ENCODE assay signal across 18 cellular contexts in the genomic region with DNA sequence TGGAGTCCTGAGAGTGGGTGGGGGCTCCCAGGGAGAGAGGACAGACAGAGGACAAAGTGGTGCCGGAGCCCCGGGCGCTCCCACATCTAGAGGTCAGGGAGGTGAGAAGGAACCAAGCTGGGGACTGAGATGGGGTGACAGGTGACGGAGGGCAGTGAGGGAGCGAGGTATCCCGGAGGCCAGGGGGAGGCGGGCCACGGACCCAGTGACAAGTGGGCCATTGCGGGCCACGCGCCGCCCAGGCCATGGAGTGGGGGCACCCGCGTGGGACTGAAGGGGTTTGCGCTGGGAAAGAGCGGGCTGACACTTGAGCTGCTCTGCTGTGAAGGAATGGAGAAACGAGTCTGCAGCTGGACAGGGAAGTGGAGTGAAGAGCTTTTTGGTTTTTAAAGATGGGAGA. TPM values are rescaled to one million over a fixed set of nuclear protein-coding genes. Genes with fewer than 3 reads are reported as not detected.
DNase-seq lines count a peak whose midpoint lies in the region; ATAC-seq and TF ChIP-seq lines count a peak whose summit lies in the region.
"Had no signal": no experiment of that assay in that cellular context is flagged by ENCODE, and none has a peak within 500 bp of the region (broad histone marks: within the 10 kb centered on the region; RNA-seq: fewer than 3 reads in every experiment).

No MANE protein-coding gene starts in this region.

- peaks cover 23% of the 10 kb centered on the region for H3K4me1 Mint-ChIP-seq in T-helper 1 cell treated with Interleukin-12 subunit alpha and Interleukin-12 subunit beta and Interleukin-4 antibody, amounts not matched to agents 30 μg/mL and 1 μg/mL, for 36 hours (ENCODE audit: low read depth)
- H3K4me1 Mint-ChIP-seq in CD4-positive, alpha-beta T cell (ENCODE audit: low read depth) = peaks cover 38% of the 10 kb centered on the region
- H3K4me1 Mint-ChIP-seq in activated T-helper 17 cell treated with anti-CD3 and anti-CD28 coated beads, Interleukin-2, amount 50 U/mL, for 72 hours = peaks cover 24% of the 10 kb centered on the region
- peaks cover 15 to 41% (median 29%) of the 10 kb centered on the region in 7 donors for H3K4me1 Mint-ChIP-seq in naive thymus-derived CD4-positive, alpha-beta T cell

- peaks cover 0 to 21% (median 0%) of the 10 kb centered on the region in 3 experiments for H3K36me3 ChIP-seq in naive thymus-derived CD4-positive, alpha-beta T cell (ENCODE audit: control insufficient read depth in 2 of 3, insufficient read depth in 3 of 3, low read length in 3 of 3)

- intact Hi-C loops in CD4-positive, alpha-beta T cell (cut with DNase I, micrococcal nuclease) = loop anchor here in 1 of 2 experiments (5.0 to 10.0 kb wide), 2 partner anchors 836 to 1017 kb away; partner anchors contain the start of genes LENG9 and ZSCAN5A
- intact Hi-C loops in naive thymus-derived CD4-positive, alpha-beta T cell (cut with micrococcal nuclease) = loop anchor here (5.0 kb wide), 2 partner anchors 472 to 1017 kb away; partner anchors contain the start of gene LENG9 (in 1 of the 2)

- no peaks in the 10 kb centered on the region for H3K27me3 Mint-ChIP-seq in T-helper 1 cell treated with Interleukin-12 subunit alpha and Interleukin-12 subunit beta and Interleukin-4 antibody, amounts not matched to agents 30 μg/mL and 1 μg/mL, for 36 hours (ENCODE audit: low read depth)
- no peaks in the 10 kb centered on the region for H3K27me3 Mint-ChIP-seq in CD4-positive, alpha-beta T cell
- no peaks in the 10 kb centered on the region for H3K27me3 Mint-ChIP-seq in activated T-helper 17 cell treated with anti-CD3 and anti-CD28 coated beads, Interleukin-2, amount 50 U/mL, for 72 hours
- H3K27me3 Mint-ChIP-seq in naive thymus-derived CD4-positive, alpha-beta T cell = no peaks in the 10 kb centered on the region

- TF ChIP-seq CTCF in CD4-positive, alpha-beta T cell (IDR thresholded peaks at IDR 0.05) = no peak
- TF ChIP-seq CTCF in GM13976 (IDR thresholded peaks at IDR 0.05; ENCODE audit: borderline replicate concordance, control extremely low read depth, extremely low read depth, insufficient read depth, missing control alignments) = no peak

- no peak for ATAC-seq in CD4-positive, alpha-beta T cell (ENCODE audit: poor library complexity)
- no peak for ATAC-seq in activated T-helper 17 cell treated with anti-CD3 and anti-CD28 coated beads, Interleukin-2, amount 50 U/mL, for 72 hours (replicated peaks)
- ATAC-seq in naive thymus-derived CD4-positive, alpha-beta T cell = no peak

- no peaks in the 10 kb centered on the region for H3K9me3 ChIP-seq in CD4-positive, alpha-beta T cell (ENCODE audit: control insufficient read depth, low read length)
- no peaks in the 10 kb centered on the region for H3K9me3 ChIP-seq in naive thymus-derived CD4-positive, alpha-beta T cell (ENCODE audit: control insufficient read depth in 2 of 3, low read length in 3 of 3)
- H3K9me3 ChIP-seq: spleen had no signal

- H3K9me3 Mint-ChIP-seq in T-helper 1 cell treated with Interleukin-12 subunit alpha and Interleukin-12 subunit beta and Interleukin-4 antibody, amounts not matched to agents 30 μg/mL and 1 μg/mL, for 36 hours = no peaks in the 10 kb centered on the region
- no peaks in the 10 kb centered on the region for H3K9me3 Mint-ChIP-seq in CD4-positive, alpha-beta T cell
- no peaks in the 10 kb centered on the region for H3K9me3 Mint-ChIP-seq in activated T-helper 17 cell treated with anti-CD3 and anti-CD28 coated beads, Interleukin-2, amount 50 U/mL, for 72 hours
- peaks cover 0 to 2% (median 0%) of the 10 kb centered on the region in 11 donors for H3K9me3 Mint-ChIP-seq in naive thymus-derived CD4-positive, alpha-beta T cell

- no peak for DNase-seq in T-helper 1 cell
- DNase-seq in CD4-positive, alpha-beta T cell = no peak
- no peak for DNase-seq in naive thymus-derived CD4-positive, alpha-beta T cell
- no peak for DNase-seq in iPS-NIHi7 (ENCODE audit: extremely low spot score)
- no peak for DNase-seq in hepatic stellate cell (ENCODE audit: low spot score)
- DNase-seq in GM13976 (ENCODE audit: low spot score) = no peak
- DNase-seq: 8988T; islet precursor cell; NCI-H1436; NK-92 treated with Interleukin-12 subunit alpha and Interleukin-12 subunit beta, amount 100 ng/mL, for 24 hours; posterior cingulate gyrus; SHP77 treated with DMSO at 0.1 percent for 48 hours; spleen had no signal

- POLR2A ChIA-PET in CD4-positive, alpha-beta T cell (lab: Charles Lee) = no interaction called here
- POLR2A ChIA-PET in naive thymus-derived CD4-positive, alpha-beta T cell (lab: Charles Lee) = interaction anchor here (0.5 to 1.2 kb wide), 3 partner anchors 146 to 264 kb away, joined by 3 read pairs; no protein-coding TSS in a partner anchor

- no peak overlapping the region for H3K27ac ChIP-seq in CD4-positive, alpha-beta T cell (ENCODE audit: low read depth, low read length)
- no peak overlapping the region for H3K27ac ChIP-seq in naive thymus-derived CD4-positive, alpha-beta T cell (ENCODE audit: low read depth, low read length)

- peaks cover 19 to 22% of the 10 kb centered on the region in 2 donors for H3K4me1 ChIP-seq in naive thymus-derived CD4-positive, alpha-beta T cell (ENCODE audit: control insufficient read depth in 2 of 2, insufficient read depth in 2 of 2, low read length in 2 of 2)

- no peaks in the 10 kb centered on the region for H3K36me3 Mint-ChIP-seq in T-helper 1 cell treated with Interleukin-12 subunit alpha and Interleukin-12 subunit beta and Interleukin-4 antibody, amounts not matched to agents 30 μg/mL and 1 μg/mL, for 36 hours (ENCODE audit: low read depth)
- H3K36me3 Mint-ChIP-seq in CD4-positive, alpha-beta T cell (ENCODE audit: low read depth) = peaks cover 12% of the 10 kb centered on the region
- H3K36me3 Mint-ChIP-seq in activated T-helper 17 cell treated with anti-CD3 and anti-CD28 coated beads, Interleukin-2, amount 50 U/mL, for 72 hours (ENCODE audit: low read depth) = peaks cover 20% of the 10 kb centered on the region
- peaks cover 0 to 8% (median 0%) of the 10 kb centered on the region in 5 donors for H3K36me3 Mint-ChIP-seq in naive thymus-derived CD4-positive, alpha-beta T cell

- H3K27ac Mint-ChIP-seq in T-helper 1 cell treated with Interleukin-12 subunit alpha and Interleukin-12 subunit beta and Interleukin-4 antibody, amounts not matched to agents 30 μg/mL and 1 μg/mL, for 36 hours = no peak overlapping the region
- H3K27ac Mint-ChIP-seq in CD4-positive, alpha-beta T cell = peak overlapping the region; percentile 13
- peak overlapping the region; percentile 72 for H3K27ac Mint-ChIP-seq in activated T-helper 17 cell treated with anti-CD3 and anti-CD28 coated beads, Interleukin-2, amount 50 U/mL, for 72 hours
- peak overlapping the region in 5 of 9 donors; percentile 9 to 64 (median 32) for H3K27ac Mint-ChIP-seq in naive thymus-derived CD4-positive, alpha-beta T cell

- in situ Hi-C loops in GM13976 (cut with MboI; ENCODE audit: low sequenced_read_pairs, unreplicated experiment) = no loop called here

- CTCF ChIA-PET in CD4-positive, alpha-beta T cell (lab: Charles Lee) = interaction anchor here (1.5 kb wide), 1 partner anchor 25 kb away, joined by 6 read pairs; no protein-coding TSS in a partner anchor
- CTCF ChIA-PET in naive thymus-derived CD4-positive, alpha-beta T cell (lab: Charles Lee) = interaction anchor here (1.0 to 1.3 kb wide), 2 partner anchors 11 to 161 kb away, joined by 3 read pairs; no protein-coding TSS in a partner anchor

- peak overlapping the region; percentile 52 for H3K4me3 Mint-ChIP-seq in T-helper 1 cell treated with Interleukin-12 subunit alpha and Interleukin-12 subunit beta and Interleukin-4 antibody, amounts not matched to agents 30 μg/mL and 1 μg/mL, for 36 hours
- H3K4me3 Mint-ChIP-seq in CD4-positive, alpha-beta T cell = peak overlapping the region; percentile 82
- H3K4me3 Mint-ChIP-seq in activated T-helper 17 cell treated with anti-CD3 and anti-CD28 coated beads, Interleukin-2, amount 50 U/mL, for 72 hours = peak overlapping the region; percentile 87
- peak overlapping the region; percentile 25 to 93 (median 65) for H3K4me3 Mint-ChIP-seq in naive thymus-derived CD4-positive, alpha-beta T cell

- no peaks in the 10 kb centered on the region for H3K27me3 ChIP-seq in CD4-positive, alpha-beta T cell (ENCODE audit: control insufficient read depth, insufficient read depth, low read length)
- no peaks in the 10 kb centered on the region for H3K27me3 ChIP-seq in naive thymus-derived CD4-positive, alpha-beta T cell (ENCODE audit: control insufficient read depth in 2 of 2, insufficient read depth in 2 of 2, low read length in 2 of 2)

- no peak overlapping the region for H3K4me3 ChIP-seq in naive thymus-derived CD4-positive, alpha-beta T cell (ENCODE audit: low read length)
- H3K4me3 ChIP-seq: spleen had no signal

RNA-seq across cellular contexts. Expression of gene ZNF628, which starts 2.6 kb away (rescaled TPM):
- total RNA-seq in CD4-positive, alpha-beta T cell = 10 to 100 TPM; 26.6 to 27.2 TPM
- 10 to 100 TPM; 11.1 to 11.3 TPM for total RNA-seq in activated T-helper 17 cell treated with anti-CD3 and anti-CD28 coated beads, Interleukin-2, amount 50 U/mL, for 72 hours
- 10 to 100 TPM in 2 of 5 experiments, 1 to 10 TPM in 3; 6.6 to 27.2 (median 9.0) TPM for total RNA-seq in naive thymus-derived CD4-positive, alpha-beta T cell
- polyA plus RNA-seq in naive thymus-derived CD4-positive, alpha-beta T cell = 1 to 10 TPM in 1 of 2 donors, under 1 TPM in 1; 0.07 to 1.6 TPM

RNA-seq across cellular contexts. Expression of gene NAT14, which starts 5.9 kb away (rescaled TPM):
- 10 to 100 TPM; 10.5 to 14.7 TPM for total RNA-seq in CD4-positive, alpha-beta T cell
- 10 to 100 TPM in 1 of 2 donors, 1 to 10 TPM in 1; 7.1 to 12.3 TPM for total RNA-seq in activated T-helper 17 cell treated with anti-CD3 and anti-CD28 coated beads, Interleukin-2, amount 50 U/mL, for 72 hours
- 10 to 100 TPM in 1 of 5 experiments, 1 to 10 TPM in 4; 2.7 to 12.8 (median 7.5) TPM for total RNA-seq in naive thymus-derived CD4-positive, alpha-beta T cell
- polyA plus RNA-seq in naive thymus-derived CD4-positive, alpha-beta T cell = 1 to 10 TPM; 1.7 to 3.3 TPM

RNA-seq across cellular contexts. Expression of gene SSC5D, which starts 9.2 kb away (rescaled TPM):
- 1 to 10 TPM in 1 of 2 experiments, under 1 TPM in 1; 0.42 to 1.3 TPM for total RNA-seq in CD4-positive, alpha-beta T cell
- total RNA-seq in activated T-helper 17 cell treated with anti-CD3 and anti-CD28 coated beads, Interleukin-2, amount 50 U/mL, for 72 hours = under 1 TPM; 0.41 to 0.69 TPM
- under 1 TPM; 0.21 to 0.48 (median 0.35) TPM for total RNA-seq in naive thymus-derived CD4-positive, alpha-beta T cell
- not detected for polyA plus RNA-seq in naive thymus-derived CD4-positive, alpha-beta T cell

RNA-seq across cellular contexts. Expression of gene C19orf85, which starts 14.5 kb away (rescaled TPM):
- not detected for total RNA-seq in CD4-positive, alpha-beta T cell
- total RNA-seq in activated T-helper 17 cell treated with anti-CD3 and anti-CD28 coated beads, Interleukin-2, amount 50 U/mL, for 72 hours = not detected
- total RNA-seq in naive thymus-derived CD4-positive, alpha-beta T cell = not detected
- not detected for polyA plus RNA-seq in naive thymus-derived CD4-positive, alpha-beta T cell
- total RNA-seq: activated CD8-positive, alpha-beta memory T cell treated with anti-CD3 and anti-CD28 coated beads for 36 hours; glomerular endothelial cell; mononuclear cell; spleen had no signal
- polyA plus RNA-seq: spleen had no signal

RNA-seq across cellular contexts. Expression of gene ISOC2, which starts 17.6 kb away (rescaled TPM):
- total RNA-seq in CD4-positive, alpha-beta T cell = 1 to 10 TPM; 1.5 to 2.2 TPM
- total RNA-seq in activated T-helper 17 cell treated with anti-CD3 and anti-CD28 coated beads, Interleukin-2, amount 50 U/mL, for 72 hours = 10 to 100 TPM; 21.2 to 39.5 TPM
- total RNA-seq in naive thymus-derived CD4-positive, alpha-beta T cell = 10 to 100 TPM in 3 of 5 experiments, 1 to 10 TPM in 2; 5.1 to 20.1 (median 11.3) TPM
- 10 to 100 TPM; 25.9 to 31.2 TPM for polyA plus RNA-seq in naive thymus-derived CD4-positive, alpha-beta T cell
